In genomic region chr5:54525226-54525625, GRCh38 we compare ENCODE assay signal across 27 cellular contexts. TPM values are rescaled to one million over a fixed set of nuclear protein-coding genes. Genes with fewer than 3 reads are reported as not detected.
A peak's percentile ranks its signal among the peaks of the same experiment; 100 is the strongest.
DNase-seq lines count a peak whose midpoint lies in the region; ATAC-seq and TF ChIP-seq lines count a peak whose summit lies in the region.
"Had no signal": no experiment of that assay in that cellular context is flagged by ENCODE, and none has a peak within 500 bp of the region (broad histone marks: within the 10 kb centered on the region; RNA-seq: fewer than 3 reads in every experiment).

No MANE protein-coding gene starts in this region.

- peaks cover 20 to 31% of the 10 kb centered on the region in 2 donors for H3K36me3 Mint-ChIP-seq in stimulated activated naive B cell treated with anti-CD40 and anti-IgM and Interleukin-4, amounts not matched to agents 10 μg/mL and 1 μg/mL and 100 μg/mL, for 72 hours

- H3K4me1 Mint-ChIP-seq in stimulated activated naive B cell treated with anti-CD40 and anti-IgM and Interleukin-4, amounts not matched to agents 10 μg/mL and 1 μg/mL and 100 μg/mL, for 72 hours = peaks cover 16 to 33% of the 10 kb centered on the region in 2 donors

- WGBS in gastroesophageal sphincter (ENCODE audit: low coverage in 1 of 2), 2 donors = 87 to 88% methylated on average over 4 of the region's 4 CpGs
- WGBS in sigmoid colon, 2 donors = 76 to 86% methylated on average over 4 of the region's 4 CpGs

- H3K9me3 ChIP-seq in AG04450 (ENCODE audit: control insufficient read depth, insufficient read depth, low read length) (no peaks in the 10 kb centered on the region; the same call in none of the 2 replicates), gastroesophageal sphincter (no peaks in the 10 kb centered on the region), sigmoid colon (no peaks in the 10 kb centered on the region)
- H3K9me3 ChIP-seq: A549, breast epithelium had no signal

- H3K27me3 Mint-ChIP-seq in stimulated activated naive B cell treated with anti-CD40 and anti-IgM and Interleukin-4, amounts not matched to agents 10 μg/mL and 1 μg/mL and 100 μg/mL, for 72 hours = no peaks in the 10 kb centered on the region
- H3K27me3 Mint-ChIP-seq: activated CD4-positive, alpha-beta T cell treated with anti-CD3 and anti-CD28 coated beads, Interleukin-2, amount 10 ng/mL, durations not matched to agents 24 days and 14 days; activated T-helper 17 cell treated with anti-CD3 and anti-CD28 coated beads, Interleukin-2, amount 50 U/mL, for 72 hours; naive thymus-derived CD8-positive, alpha-beta T cell; progenitor cell of endocrine pancreas; stimulated activated naive CD8-positive, alpha-beta T cell treated with anti-CD3 and anti-CD28 coated beads, Interleukin-15, Interleukin-2, amounts not matched to agents 100 ng/mL and 50 ng/mL, for 24 hours had no signal

- POLR2A ChIA-PET in AG04450 (lab: Yijun Ruan, JAX) = interaction anchor here (0.7 kb wide), 1 partner anchor 805 kb away, joined by 3 read pairs; no protein-coding TSS in a partner anchor

- no peak overlapping the region for H3K4me3 Mint-ChIP-seq in stimulated activated naive B cell treated with anti-CD40 and anti-IgM and Interleukin-4, amounts not matched to agents 10 μg/mL and 1 μg/mL and 100 μg/mL, for 72 hours
- H3K4me3 Mint-ChIP-seq: activated CD4-positive, alpha-beta T cell treated with anti-CD3 and anti-CD28 coated beads, Interleukin-2, amount 10 ng/mL, durations not matched to agents 24 days and 14 days; activated T-helper 17 cell treated with anti-CD3 and anti-CD28 coated beads, Interleukin-2, amount 50 U/mL, for 72 hours; HFFc6; stimulated activated naive CD8-positive, alpha-beta T cell treated with anti-CD3 and anti-CD28 coated beads, Interleukin-15, Interleukin-2, amounts not matched to agents 100 ng/mL and 50 ng/mL, for 24 hours had no signal

- H3K27ac ChIP-seq in AG04450 (ENCODE audit: low read depth, low read length) (no peak overlapping the region), gastroesophageal sphincter (peak overlapping the region in 3 of 4 donors; percentile 55 to 67 (median 57)), sigmoid colon (peak overlapping the region; percentile 65 to 99 (median 80))
- H3K27ac ChIP-seq: A549, C4-2B, foreskin keratinocyte had no signal

- H3K4me1 ChIP-seq in gastroesophageal sphincter (peaks cover 7 to 91% (median 25%) of the 10 kb centered on the region in 3 donors), sigmoid colon (peaks cover 0 to 92% (median 68%) of the 10 kb centered on the region in 4 donors)
- H3K4me1 ChIP-seq: A549 had no signal

- TF ChIP-seq CTCF in AG04450 (IDR thresholded peaks at IDR 0.05; ENCODE audit: low read depth, low read length) (no peak), WI38 (IDR thresholded peaks at IDR 0.05; ENCODE audit: low read depth, low read length) (no peak), gastroesophageal sphincter (IDR thresholded peaks at IDR 0.05) (no peak), sigmoid colon (IDR thresholded peaks at IDR 0.05) (no peak)

- intact Hi-C loops in sigmoid colon (cut with DNase I) = loop anchor here (10.0 kb wide), 1 partner anchor 640 kb away; the partner anchor contains the start of gene GPX8

- no peak for DNase-seq in AG04450 (ENCODE audit: low read depth, low spot score)
- no peak for DNase-seq in sigmoid colon
- DNase-seq in DMS 273 (lab: John Stamatoyannopoulos, UW; ENCODE audit: unreplicated experiment) = no peak
- DNase-seq in EL = no peak
- no peak for DNase-seq in AG08395 (ENCODE audit: low spot score)
- no peak for DNase-seq in stimulated activated naive B cell treated with anti-CD40 and anti-IgM and Interleukin-4, amounts not matched to agents 10 μg/mL and 1 μg/mL and 100 μg/mL, for 72 hours
- DNase-seq: activated CD4-positive, alpha-beta T cell treated with anti-CD3 and anti-CD28 coated beads, Interleukin-2, amount 10 ng/mL, durations not matched to agents 24 days and 14 days; DMS 273 treated with DMSO at 0.1 percent for 48 hours; foreskin keratinocyte; HFFc6; mesendoderm; naive thymus-derived CD8-positive, alpha-beta T cell; NCI-H1436; NCI-H2171 treated with DMSO at 0.1 percent for 48 hours; NCI-H748 treated with DMSO at 0.1 percent for 48 hours; OCI-M1; SHP77 treated with DMSO at 0.1 percent for 48 hours; stimulated activated CD4-positive, alpha-beta T cell treated with anti-CD3 and anti-CD28 coated beads, Interleukin-2, amount 100 ng/mL, for 48 hours had no signal

- H3K9me3 Mint-ChIP-seq in stimulated activated naive B cell treated with anti-CD40 and anti-IgM and Interleukin-4, amounts not matched to agents 10 μg/mL and 1 μg/mL and 100 μg/mL, for 72 hours = no peaks in the 10 kb centered on the region
- H3K9me3 Mint-ChIP-seq: activated CD4-positive, alpha-beta T cell treated with anti-CD3 and anti-CD28 coated beads, Interleukin-2, amount 10 ng/mL, durations not matched to agents 24 days and 14 days; activated T-helper 17 cell treated with anti-CD3 and anti-CD28 coated beads, Interleukin-2, amount 50 U/mL, for 72 hours; HFFc6; naive thymus-derived CD8-positive, alpha-beta T cell; stimulated activated naive CD8-positive, alpha-beta T cell treated with anti-CD3 and anti-CD28 coated beads, Interleukin-15, Interleukin-2, amounts not matched to agents 100 ng/mL and 50 ng/mL, for 24 hours had no signal

- TF ChIP-seq POLR2A in gastroesophageal sphincter (IDR thresholded peaks at IDR 0.05) (no peak), sigmoid colon (IDR thresholded peaks at IDR 0.05) (no peak)

- no peak overlapping the region for H3K27ac Mint-ChIP-seq in stimulated activated naive B cell treated with anti-CD40 and anti-IgM and Interleukin-4, amounts not matched to agents 10 μg/mL and 1 μg/mL and 100 μg/mL, for 72 hours
- H3K27ac Mint-ChIP-seq: activated CD4-positive, alpha-beta T cell treated with anti-CD3 and anti-CD28 coated beads, Interleukin-2, amount 10 ng/mL, durations not matched to agents 24 days and 14 days; activated T-helper 17 cell treated with anti-CD3 and anti-CD28 coated beads, Interleukin-2, amount 50 U/mL, for 72 hours; HFFc6; progenitor cell of endocrine pancreas; stimulated activated naive CD8-positive, alpha-beta T cell treated with anti-CD3 and anti-CD28 coated beads, Interleukin-15, Interleukin-2, amounts not matched to agents 100 ng/mL and 50 ng/mL, for 24 hours had no signal

- H3K36me3 ChIP-seq in gastroesophageal sphincter (no peaks in the 10 kb centered on the region), sigmoid colon (no peaks in the 10 kb centered on the region)
- H3K36me3 ChIP-seq: breast epithelium had no signal

- no peak for ATAC-seq in gastroesophageal sphincter
- ATAC-seq in stimulated activated naive B cell treated with anti-CD40 and anti-IgM and Interleukin-4, amounts not matched to agents 10 μg/mL and 1 μg/mL and 100 μg/mL, for 72 hours (replicated peaks) = no peak
- ATAC-seq: A549; activated T-helper 17 cell treated with anti-CD3 and anti-CD28 coated beads, Interleukin-2, amount 50 U/mL, for 72 hours; foreskin keratinocyte; naive thymus-derived CD8-positive, alpha-beta T cell had no signal

- H3K27me3 ChIP-seq in AG04450 (ENCODE audit: control insufficient read depth, insufficient read depth, low read length) (no peaks in the 10 kb centered on the region), gastroesophageal sphincter (no peaks in the 10 kb centered on the region), sigmoid colon (no peaks in the 10 kb centered on the region)
- H3K27me3 ChIP-seq: breast epithelium, foreskin keratinocyte had no signal

- H3K4me3 ChIP-seq in AG04450 (ENCODE audit: low read depth, low read length) = peak overlapping the region; percentile 53
- H3K4me3 ChIP-seq in WI38 (ENCODE audit: low read depth, low read length) = peak overlapping the region; percentile 77
- no peak overlapping the region for H3K4me3 ChIP-seq in gastroesophageal sphincter
- H3K4me3 ChIP-seq in sigmoid colon = no peak overlapping the region
- H3K4me3 ChIP-seq: A549, skin epidermis had no signal

- TF ChIP-seq EP300 in gastroesophageal sphincter (IDR thresholded peaks at IDR 0.05) (no peak), sigmoid colon (IDR thresholded peaks at IDR 0.05) (no peak)

- CTCF ChIA-PET in AG04450 (lab: Charles Lee) = interaction anchor here (1.2 to 2.3 kb wide), 4 partner anchors 8 to 370 kb away, joined by 3 to 12 read pairs (median 6); no protein-coding TSS in a partner anchor

RNA-seq across cellular contexts. Expression of gene SNX18, which starts 7.7 kb away (rescaled TPM):
- polyA plus RNA-seq in AG04450 (2011; rRNA removed) (68.1 and 74.1 TPM in 2 replicates), sigmoid colon (1 to 10 TPM; 3.9 to 6.5 (median 5.4) TPM)
- polyA minus RNA-seq in AG04450 (2011; rRNA and poly(A)+ RNA removed) = 110 and 113 TPM in 2 replicates
- total RNA-seq in gastroesophageal sphincter (10 to 100 TPM; 34.9 to 65.7 (median 49.2) TPM), sigmoid colon (10 to 100 TPM; 37.8 to 51.3 (median 46.1) TPM)

Comparison
In these comparisons a context has a peak if more than half of its experiments do, and no peak if none do; other contexts are left out.
1. H3K4me3 ChIP-seq: peak in AG04450 (single experiment) and WI38 (single experiment); none in gastroesophageal sphincter (0 of 2) and sigmoid colon (0 of 4).